29 cellular contexts compared by ENCODE assay signal in the genomic region with DNA sequence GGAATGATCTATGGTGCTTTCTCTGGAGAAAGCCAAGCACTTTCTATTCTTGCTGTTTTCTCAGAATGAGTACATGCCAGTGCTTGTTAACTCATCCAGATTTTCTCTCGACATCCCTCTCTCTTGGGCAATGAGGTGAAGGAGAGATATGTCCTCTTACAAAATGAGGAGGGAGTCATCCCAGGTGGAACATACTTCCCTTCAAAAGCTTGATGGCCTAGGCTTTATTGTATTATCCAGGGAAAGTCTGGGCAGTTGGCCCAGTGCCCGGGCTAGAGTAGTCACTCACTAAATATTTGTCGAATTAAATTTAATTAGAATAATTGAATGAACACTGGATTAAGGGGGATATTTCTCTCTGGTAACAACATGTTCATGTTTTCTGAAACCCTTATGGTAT.
DNase-seq lines count a peak whose midpoint lies in the region; ATAC-seq lines count a peak whose summit lies in the region.
"Had no signal": no experiment of that assay in that cellular context is flagged by ENCODE, and none has a peak within 500 bp of the region (broad histone marks: within the 10 kb centered on the region; RNA-seq: fewer than 3 reads in every experiment).

No MANE protein-coding gene starts in this region.

- CTCF ChIA-PET in activated CD8-positive, alpha-beta memory T cell treated with anti-CD3 and anti-CD28 coated beads, Interleukin-2, amount 10 ng/mL, durations not matched to agents 7 days and 5 days (lab: Charles Lee) = interaction anchor here (0.6 to 1.3 kb wide), 2 partner anchors 15 to 136 kb away, joined by 3 to 6 read pairs; no protein-coding TSS in a partner anchor

- H3K4me3 Mint-ChIP-seq in activated CD8-positive, alpha-beta memory T cell treated with anti-CD3 and anti-CD28 coated beads, Interleukin-2, amount 10 ng/mL, durations not matched to agents 7 days and 5 days = no peak overlapping the region
- H3K4me3 Mint-ChIP-seq: activated naive CD8-positive, alpha-beta T cell treated with anti-CD3 and anti-CD28 coated beads, Interleukin-2, amount 10 ng/mL, durations not matched to agents 7 days and 5 days; activated T-cell treated with anti-CD3 and anti-CD28 coated beads, Interleukin-2, amount 50 U/mL, for 24 hours; endodermal cell; H9; naive thymus-derived CD8-positive, alpha-beta T cell; stimulated activated memory B cell treated with anti-CD40 and anti-IgM and Interleukin-4, amounts not matched to agents 10 μg/mL and 1 μg/mL and 100 μg/mL, for 72 hours; T-cell had no signal

- H3K9me3 ChIP-seq in GM23248 (ENCODE audit: low read depth) (no peaks in the 10 kb centered on the region), adipocyte (ENCODE audit: control insufficient read depth, low read length) (no peaks in the 10 kb centered on the region)

- no peaks in the 10 kb centered on the region for H3K79me2 ChIP-seq in GM23248 (ENCODE audit: insufficient read depth)

- ATAC-seq in GM21390 (IDR thresholded peaks at IDR 0.05; ENCODE audit: unreplicated experiment) = no peak
- ATAC-seq in activated CD8-positive, alpha-beta memory T cell treated with anti-CD3 and anti-CD28 coated beads, Interleukin-2, amount 10 ng/mL, durations not matched to agents 7 days and 5 days = no peak
- ATAC-seq: naive thymus-derived CD8-positive, alpha-beta T cell; Panc1; stimulated activated memory B cell treated with anti-CD40 and anti-IgM and Interleukin-4, amounts not matched to agents 10 μg/mL and 1 μg/mL and 100 μg/mL, for 72 hours; T-cell had no signal

- peaks cover 27% of the 10 kb centered on the region for H3K4me1 Mint-ChIP-seq in activated CD8-positive, alpha-beta memory T cell treated with anti-CD3 and anti-CD28 coated beads, Interleukin-2, amount 10 ng/mL, durations not matched to agents 7 days and 5 days
- H3K4me1 Mint-ChIP-seq: endodermal cell, H9 had no signal

- H3K4me3 ChIP-seq in GM23248 = no peak overlapping the region
- no peak overlapping the region for H3K4me3 ChIP-seq in adipocyte (ENCODE audit: low read length)
- H3K4me3 ChIP-seq: BLaER1 treated with 17β-estradiol and CSF1 and Interleukin-3, amounts not matched to agents 10 nM and 100 nM; lung had no signal

- no peak overlapping the region for H3K4me2 ChIP-seq in GM23248 (ENCODE audit: unreplicated experiment)

- 0 out of 2 replicates have a peak, but pooled peaks cover 7% of the 10 kb centered on the region for H3K4me1 ChIP-seq in GM23248 (ENCODE audit: insufficient read depth)
- peaks cover 13% of the 10 kb centered on the region for H3K4me1 ChIP-seq in adipocyte (ENCODE audit: control insufficient read depth, insufficient read depth, low read length)

- H3K9me3 Mint-ChIP-seq in activated CD8-positive, alpha-beta memory T cell treated with anti-CD3 and anti-CD28 coated beads, Interleukin-2, amount 10 ng/mL, durations not matched to agents 7 days and 5 days (ENCODE audit: low read depth) = no peaks in the 10 kb centered on the region
- H3K9me3 Mint-ChIP-seq: activated naive CD8-positive, alpha-beta T cell treated with anti-CD3 and anti-CD28 coated beads, Interleukin-2, amount 10 ng/mL, durations not matched to agents 7 days and 5 days; activated T-cell treated with anti-CD3 and anti-CD28 coated beads, Interleukin-2, amount 50 U/mL, for 24 hours; endodermal cell; H9; T-cell had no signal

- H4K20me1 ChIP-seq in GM23248 (ENCODE audit: insufficient read depth) = no peaks in the 10 kb centered on the region

- H3F3A ChIP-seq in GM23248 (ENCODE audit: insufficient read depth) = peaks cover 8% of the 10 kb centered on the region; the same call in 1 of the 2 replicates

- peaks cover 79% of the 10 kb centered on the region for H3K27me3 Mint-ChIP-seq in activated CD8-positive, alpha-beta memory T cell treated with anti-CD3 and anti-CD28 coated beads, Interleukin-2, amount 10 ng/mL, durations not matched to agents 7 days and 5 days

- no peaks in the 10 kb centered on the region for H3K36me3 ChIP-seq in GM23248 (ENCODE audit: low read depth)
- peaks cover 54% of the 10 kb centered on the region for H3K36me3 ChIP-seq in adipocyte (ENCODE audit: control insufficient read depth, insufficient read depth, low read length, severe bottlenecking)
- H3K36me3 ChIP-seq: BLaER1 treated with 17β-estradiol and CSF1 and Interleukin-3, amounts not matched to agents 10 nM and 100 nM had no signal

- no peak overlapping the region for H3K27ac ChIP-seq in GM23248
- H3K27ac ChIP-seq: BLaER1 treated with 17β-estradiol and CSF1 and Interleukin-3, amounts not matched to agents 10 nM and 100 nM; HL-60 had no signal

- H3K36me3 Mint-ChIP-seq in activated CD8-positive, alpha-beta memory T cell treated with anti-CD3 and anti-CD28 coated beads, Interleukin-2, amount 10 ng/mL, durations not matched to agents 7 days and 5 days = peaks cover 2% of the 10 kb centered on the region
- H3K36me3 Mint-ChIP-seq: activated naive CD8-positive, alpha-beta T cell treated with anti-CD3 and anti-CD28 coated beads, Interleukin-2, amount 10 ng/mL, durations not matched to agents 7 days and 5 days; stimulated activated memory B cell treated with anti-CD40 and anti-IgM and Interleukin-4, amounts not matched to agents 10 μg/mL and 1 μg/mL and 100 μg/mL, for 72 hours; T-cell had no signal

- in situ Hi-C loops in GM23248 (cut with MboI) = no loop called here

- no peak overlapping the region for H3K27ac Mint-ChIP-seq in activated CD8-positive, alpha-beta memory T cell treated with anti-CD3 and anti-CD28 coated beads, Interleukin-2, amount 10 ng/mL, durations not matched to agents 7 days and 5 days
- H3K27ac Mint-ChIP-seq: activated naive CD8-positive, alpha-beta T cell treated with anti-CD3 and anti-CD28 coated beads, Interleukin-2, amount 10 ng/mL, durations not matched to agents 7 days and 5 days; activated T-cell treated with anti-CD3 and anti-CD28 coated beads, Interleukin-2, amount 50 U/mL, for 24 hours; endodermal cell; H9; naive thymus-derived CD8-positive, alpha-beta T cell; stimulated activated memory B cell treated with anti-CD40 and anti-IgM and Interleukin-4, amounts not matched to agents 10 μg/mL and 1 μg/mL and 100 μg/mL, for 72 hours; T-cell had no signal

- no peaks in the 10 kb centered on the region for H3K9me2 ChIP-seq in GM23248 (ENCODE audit: insufficient read depth)

- H2AFZ ChIP-seq in GM23248 = no peak overlapping the region

- H3K9ac ChIP-seq in GM23248 (no peak overlapping the region), adipocyte (ENCODE audit: low read length) (no peak overlapping the region)
- H3K9ac ChIP-seq: BLaER1 treated with 17β-estradiol and CSF1 and Interleukin-3, amounts not matched to agents 10 nM and 100 nM had no signal

- WGBS in GM23248 (ENCODE audit: low coverage in 1 of 2, low lambda C conversion rate in 2 of 2, missing lambda C conversion rate in 2 of 2), 2 experiments = 41 to 43% methylated on average over 3 of the region's 3 CpGs

- H3K27me3 ChIP-seq in GM23248 (replicated peaks; ENCODE audit: insufficient read depth) = no peaks in the 10 kb centered on the region
- no peaks in the 10 kb centered on the region for H3K27me3 ChIP-seq in adipocyte (replicated peaks; ENCODE audit: control insufficient read depth, insufficient read depth, low read length)

- DNase-seq in GM23248 = peak; percentile 41
- peak; percentile 92 for DNase-seq in NCI-H748 (lab: John Stamatoyannopoulos, UW; ENCODE audit: unreplicated experiment)
- DNase-seq in adipocyte (ENCODE audit: low read depth) = peak; percentile 31
- DNase-seq in kidney tubule cell (ENCODE audit: low spot score) = peak; percentile 47
- DNase-seq in NCI-H1436 treated with DMSO at 0.1 percent for 48 hours (lab: John Stamatoyannopoulos, UW) = no peak
- DNase-seq in activated CD8-positive, alpha-beta memory T cell treated with anti-CD3 and anti-CD28 coated beads, Interleukin-2, amount 10 ng/mL, durations not matched to agents 7 days and 5 days = no peak
- DNase-seq: activated CD4-positive, alpha-beta T cell treated with anti-CD3 and anti-CD28 coated beads for 48 hours; activated CD8-positive, alpha-beta memory T cell treated with anti-CD3 and anti-CD28 coated beads for 24 hours; activated effector memory CD4-positive, alpha-beta T cell treated with anti-CD3 and anti-CD28 coated beads, Interleukin-2, amount 50 U/mL, for 16 hours; activated naive CD8-positive, alpha-beta T cell treated with anti-CD3 and anti-CD28 coated beads, Interleukin-2, amount 10 ng/mL, durations not matched to agents 7 days and 5 days; activated T-cell treated with anti-CD3 and anti-CD28 coated beads, Interleukin-2, amount 50 U/mL, for 24 hours; cerebellar nuclear complex; dermis blood vessel endothelial cell; endodermal cell; H9; hippocampal formation; KBM-7; naive thymus-derived CD8-positive, alpha-beta T cell; NCI-H1417 treated with DMSO at 0.1 percent for 48 hours; NCI-H2081; NCI-H345; SIG-M5; T-cell had no signal

Comparison
In these comparisons a context has a peak if more than half of its experiments do, and no peak if none do; other contexts are left out.
1. DNase-seq: peak in GM23248 (single experiment), NCI-H748 (single experiment), adipocyte (single experiment) and kidney tubule cell (single experiment); none in NCI-H1436 treated with DMSO at 0.1 percent for 48 hours (single experiment) and activated CD8-positive, alpha-beta memory T cell treated with anti-CD3 and anti-CD28 coated beads, Interleukin-2, amount 10 ng/mL, durations not matched to agents 7 days and 5 days (single experiment).